In genomic region chr1:182781849-182782586, GRCh38 we compare ENCODE assay signal across 1 cellular context.
A peak's percentile ranks its signal among the peaks of the same experiment; 100 is the strongest.
TF ChIP-seq lines count a peak whose summit lies in the region.

No MANE protein-coding gene starts in this region.

TF ChIP-seq in GM12878, 131 proteins besides CTCF, POLR2A, EP300 and RAD21 (continued from another document):
- TF ChIP-seq IKZF1 (conservative IDR thresholded peaks at IDR 0.05) = peak; percentile 64
- TF ChIP-seq SUZ12 (IDR thresholded peaks at IDR 0.05; ENCODE audit: unreplicated experiment) = no peak
- TF ChIP-seq GATAD2B (conservative IDR thresholded peaks at IDR 0.05; ENCODE audit: low read depth) = 0 out of 2 replicates have a peak, but pooled peaks have one; percentile 25
- peak; percentile 63; the same call in 1 of the 2 replicates for TF ChIP-seq HDGF (IDR thresholded peaks at IDR 0.05)
- peak; percentile 97 for TF ChIP-seq SMC3 (IDR thresholded peaks at IDR 0.05; ENCODE audit: borderline replicate concordance, low read length)
- peak; percentile 66; the same call in 1 of the 2 replicates for TF ChIP-seq NBN (IDR thresholded peaks at IDR 0.05)
- no peak for TF ChIP-seq PML (IDR thresholded peaks at IDR 0.05; ENCODE audit: low read length)
- TF ChIP-seq, protein P1, sequence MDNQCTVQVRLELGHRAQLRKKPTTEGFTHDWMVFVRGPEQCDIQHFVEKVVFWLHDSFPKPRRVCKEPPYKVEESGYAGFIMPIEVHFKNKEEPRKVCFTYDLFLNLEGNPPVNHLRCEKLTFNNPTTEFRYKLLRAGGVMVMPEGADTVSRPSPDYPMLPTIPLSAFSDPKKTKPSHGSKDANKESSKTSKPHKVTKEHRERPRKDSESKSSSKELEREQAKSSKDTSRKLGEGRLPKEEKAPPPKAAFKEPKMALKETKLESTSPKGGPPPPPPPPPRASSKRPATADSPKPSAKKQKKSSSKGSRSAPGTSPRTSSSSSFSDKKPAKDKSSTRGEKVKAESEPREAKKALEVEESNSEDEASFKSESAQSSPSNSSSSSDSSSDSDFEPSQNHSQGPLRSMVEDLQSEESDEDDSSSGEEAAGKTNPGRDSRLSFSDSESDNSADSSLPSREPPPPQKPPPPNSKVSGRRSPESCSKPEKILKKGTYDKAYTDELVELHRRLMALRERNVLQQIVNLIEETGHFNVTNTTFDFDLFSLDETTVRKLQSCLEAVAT (IDR thresholded peaks at IDR 0.05) = 0 out of 2 replicates have a peak, but pooled peaks have one; percentile 57
- no peak for TF ChIP-seq POU2F2 (IDR thresholded peaks at IDR 0.05; ENCODE audit: borderline replicate concordance, low read depth, low read length)
- peak; percentile 25; the same call in 1 of the 2 replicates for TF ChIP-seq SPI1 (IDR thresholded peaks at IDR 0.05; ENCODE audit: borderline replicate concordance, insufficient read depth, low read depth, low read length)
- TF ChIP-seq RELB (IDR thresholded peaks at IDR 0.05; ENCODE audit: low read depth) = 0 out of 2 replicates have a peak, but pooled peaks have one; percentile 25
- 0 out of 4 replicates have a peak, but pooled peaks of 1 of the 2 experiments have one; percentile 12 for TF ChIP-seq ETV6 (conservative IDR thresholded peaks at IDR 0.05 in 1 of 2, IDR thresholded peaks at IDR 0.05 in 1 of 2; ENCODE audit: borderline replicate concordance in 1 of 2, low read depth in 1 of 2)
- TF ChIP-seq, protein P2, sequence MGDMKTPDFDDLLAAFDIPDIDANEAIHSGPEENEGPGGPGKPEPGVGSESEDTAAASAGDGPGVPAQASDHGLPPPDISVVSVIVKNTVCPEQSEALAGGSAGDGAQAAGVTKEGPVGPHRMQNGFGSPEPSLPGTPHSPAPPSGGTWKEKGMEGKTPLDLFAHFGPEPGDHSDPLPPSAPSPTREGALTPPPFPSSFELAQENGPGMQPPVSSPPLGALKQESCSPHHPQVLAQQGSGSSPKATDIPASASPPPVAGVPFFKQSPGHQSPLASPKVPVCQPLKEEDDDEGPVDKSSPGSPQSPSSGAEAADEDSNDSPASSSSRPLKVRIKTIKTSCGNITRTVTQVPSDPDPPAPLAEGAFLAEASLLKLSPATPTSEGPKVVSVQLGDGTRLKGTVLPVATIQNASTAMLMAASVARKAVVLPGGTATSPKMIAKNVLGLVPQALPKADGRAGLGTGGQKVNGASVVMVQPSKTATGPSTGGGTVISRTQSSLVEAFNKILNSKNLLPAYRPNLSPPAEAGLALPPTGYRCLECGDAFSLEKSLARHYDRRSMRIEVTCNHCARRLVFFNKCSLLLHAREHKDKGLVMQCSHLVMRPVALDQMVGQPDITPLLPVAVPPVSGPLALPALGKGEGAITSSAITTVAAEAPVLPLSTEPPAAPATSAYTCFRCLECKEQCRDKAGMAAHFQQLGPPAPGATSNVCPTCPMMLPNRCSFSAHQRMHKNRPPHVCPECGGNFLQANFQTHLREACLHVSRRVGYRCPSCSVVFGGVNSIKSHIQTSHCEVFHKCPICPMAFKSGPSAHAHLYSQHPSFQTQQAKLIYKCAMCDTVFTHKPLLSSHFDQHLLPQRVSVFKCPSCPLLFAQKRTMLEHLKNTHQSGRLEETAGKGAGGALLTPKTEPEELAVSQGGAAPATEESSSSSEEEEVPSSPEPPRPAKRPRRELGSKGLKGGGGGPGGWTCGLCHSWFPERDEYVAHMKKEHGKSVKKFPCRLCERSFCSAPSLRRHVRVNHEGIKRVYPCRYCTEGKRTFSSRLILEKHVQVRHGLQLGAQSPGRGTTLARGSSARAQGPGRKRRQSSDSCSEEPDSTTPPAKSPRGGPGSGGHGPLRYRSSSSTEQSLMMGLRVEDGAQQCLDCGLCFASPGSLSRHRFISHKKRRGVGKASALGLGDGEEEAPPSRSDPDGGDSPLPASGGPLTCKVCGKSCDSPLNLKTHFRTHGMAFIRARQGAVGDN (IDR thresholded peaks at IDR 0.05) = 0 out of 2 replicates have a peak, but pooled peaks have one; percentile 37
- 0 out of 2 replicates have a peak, but pooled peaks have one; percentile 32 for TF ChIP-seq NR2F1 (conservative IDR thresholded peaks at IDR 0.05)
- peak; percentile 69; the same call in 1 of the 2 replicates for TF ChIP-seq ZNF207 (IDR thresholded peaks at IDR 0.05; ENCODE audit: borderline replicate concordance)
- TF ChIP-seq IKZF2 (IDR thresholded peaks at IDR 0.05) = peak; percentile 47 to 69; a peak in 3 of 4 replicates
- TF ChIP-seq, protein P3, sequence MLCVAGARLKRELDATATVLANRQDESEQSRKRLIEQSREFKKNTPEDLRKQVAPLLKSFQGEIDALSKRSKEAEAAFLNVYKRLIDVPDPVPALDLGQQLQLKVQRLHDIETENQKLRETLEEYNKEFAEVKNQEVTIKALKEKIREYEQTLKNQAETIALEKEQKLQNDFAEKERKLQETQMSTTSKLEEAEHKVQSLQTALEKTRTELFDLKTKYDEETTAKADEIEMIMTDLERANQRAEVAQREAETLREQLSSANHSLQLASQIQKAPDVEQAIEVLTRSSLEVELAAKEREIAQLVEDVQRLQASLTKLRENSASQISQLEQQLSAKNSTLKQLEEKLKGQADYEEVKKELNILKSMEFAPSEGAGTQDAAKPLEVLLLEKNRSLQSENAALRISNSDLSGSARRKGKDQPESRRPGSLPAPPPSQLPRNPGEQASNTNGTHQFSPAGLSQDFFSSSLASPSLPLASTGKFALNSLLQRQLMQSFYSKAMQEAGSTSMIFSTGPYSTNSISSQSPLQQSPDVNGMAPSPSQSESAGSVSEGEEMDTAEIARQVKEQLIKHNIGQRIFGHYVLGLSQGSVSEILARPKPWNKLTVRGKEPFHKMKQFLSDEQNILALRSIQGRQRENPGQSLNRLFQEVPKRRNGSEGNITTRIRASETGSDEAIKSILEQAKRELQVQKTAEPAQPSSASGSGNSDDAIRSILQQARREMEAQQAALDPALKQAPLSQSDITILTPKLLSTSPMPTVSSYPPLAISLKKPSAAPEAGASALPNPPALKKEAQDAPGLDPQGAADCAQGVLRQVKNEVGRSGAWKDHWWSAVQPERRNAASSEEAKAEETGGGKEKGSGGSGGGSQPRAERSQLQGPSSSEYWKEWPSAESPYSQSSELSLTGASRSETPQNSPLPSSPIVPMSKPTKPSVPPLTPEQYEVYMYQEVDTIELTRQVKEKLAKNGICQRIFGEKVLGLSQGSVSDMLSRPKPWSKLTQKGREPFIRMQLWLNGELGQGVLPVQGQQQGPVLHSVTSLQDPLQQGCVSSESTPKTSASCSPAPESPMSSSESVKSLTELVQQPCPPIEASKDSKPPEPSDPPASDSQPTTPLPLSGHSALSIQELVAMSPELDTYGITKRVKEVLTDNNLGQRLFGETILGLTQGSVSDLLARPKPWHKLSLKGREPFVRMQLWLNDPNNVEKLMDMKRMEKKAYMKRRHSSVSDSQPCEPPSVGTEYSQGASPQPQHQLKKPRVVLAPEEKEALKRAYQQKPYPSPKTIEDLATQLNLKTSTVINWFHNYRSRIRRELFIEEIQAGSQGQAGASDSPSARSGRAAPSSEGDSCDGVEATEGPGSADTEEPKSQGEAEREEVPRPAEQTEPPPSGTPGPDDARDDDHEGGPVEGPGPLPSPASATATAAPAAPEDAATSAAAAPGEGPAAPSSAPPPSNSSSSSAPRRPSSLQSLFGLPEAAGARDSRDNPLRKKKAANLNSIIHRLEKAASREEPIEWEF (IDR thresholded peaks at IDR 0.05; ENCODE audit: insufficient replicate concordance, low read depth, low read length) = no peak
- no peak for TF ChIP-seq RCOR1 (conservative IDR thresholded peaks at IDR 0.05; ENCODE audit: low read depth, low read length)
- TF ChIP-seq, protein P4, sequence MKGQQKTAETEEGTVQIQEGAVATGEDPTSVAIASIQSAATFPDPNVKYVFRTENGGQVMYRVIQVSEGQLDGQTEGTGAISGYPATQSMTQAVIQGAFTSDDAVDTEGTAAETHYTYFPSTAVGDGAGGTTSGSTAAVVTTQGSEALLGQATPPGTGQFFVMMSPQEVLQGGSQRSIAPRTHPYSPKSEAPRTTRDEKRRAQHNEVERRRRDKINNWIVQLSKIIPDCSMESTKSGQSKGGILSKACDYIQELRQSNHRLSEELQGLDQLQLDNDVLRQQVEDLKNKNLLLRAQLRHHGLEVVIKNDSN (IDR thresholded peaks at IDR 0.05; ENCODE audit: borderline replicate concordance, extremely low read length, insufficient read depth, low read depth, low read length) = no peak
- no peak for TF ChIP-seq BCL11A (IDR thresholded peaks at IDR 0.05; ENCODE audit: low read depth, low read length)
- TF ChIP-seq JUNB (IDR thresholded peaks at IDR 0.05) = no peak
- TF ChIP-seq MTA2 (IDR thresholded peaks at IDR 0.05; ENCODE audit: low read depth) = peak; percentile 24; the same call in 1 of the 2 replicates
TF ChIP-seq in GM12878: peak in this region for 19.
